ENCODE assay signal across 8 cellular contexts in genomic region chr12:8696402-8697100, GRCh38. TPM values are rescaled to one million over a fixed set of nuclear protein-coding genes. Genes with fewer than 3 reads are reported as not detected.
DNase-seq lines count a peak whose midpoint lies in the region; ATAC-seq and TF ChIP-seq lines count a peak whose summit lies in the region.

No MANE protein-coding gene starts in this region.

- H3K27me3 ChIP-seq in A673 (replicated peaks; ENCODE audit: insufficient read depth, low read depth, low read length, poor library complexity) (no peaks in the 10 kb centered on the region), HUES64 (ENCODE audit: insufficient read depth, low read length) (no peaks in the 10 kb centered on the region), mucosa of stomach (ENCODE audit: control insufficient read depth, insufficient read depth, low read length) (no peaks in the 10 kb centered on the region)

- intact Hi-C loops in A673 (cut with micrococcal nuclease; ENCODE audit: unreplicated experiment): no loop called here

- POLR2A ChIA-PET in A673 (lab: Charles Lee; ENCODE audit: low non-redundant PET): no interaction called here

- H3K27ac ChIP-seq in A673 (ENCODE audit: low read depth, low read length, poor library complexity, severe bottlenecking) (peak overlapping the region; percentile 67), HUES64 (ENCODE audit: low read depth, low read length) (peak overlapping the region; percentile 79; the same call in 1 of the 2 replicates), caudate nucleus (ENCODE audit: low read depth, low read length) (peak overlapping the region; percentile 82)

- H3K9me3 ChIP-seq in A673 (ENCODE audit: low read depth, low read length, poor library complexity, severe bottlenecking) (no peaks in the 10 kb centered on the region), HUES64 (ENCODE audit: insufficient read depth, low read depth, low read length) (no peaks in the 10 kb centered on the region), mucosa of stomach (ENCODE audit: control insufficient read depth, low read length) (no peaks in the 10 kb centered on the region)

- H3K36me3 ChIP-seq in A673 (ENCODE audit: insufficient read depth, low read length, poor library complexity, severe bottlenecking) (peaks cover 5% of the 10 kb centered on the region), HUES64 (ENCODE audit: insufficient read depth, low read length) (peaks cover 15% of the 10 kb centered on the region), mucosa of stomach (ENCODE audit: control insufficient read depth, insufficient read depth, low read length) (no peaks in the 10 kb centered on the region)

- no peak for TF ChIP-seq CTCF in A673 (conservative IDR thresholded peaks at IDR 0.05; ENCODE audit: low read depth, low read length)

- no peak for DNase-seq in A673 (ENCODE audit: low spot score)
- no peak for DNase-seq in caudate nucleus (lab: John Stamatoyannopoulos, UW)
- no peak for DNase-seq in activated CD4-positive, CD25-positive, alpha-beta regulatory T cell (lab: John Stamatoyannopoulos, UW)
- DNase-seq in inferior parietal cortex (ENCODE audit: extremely low spot score): no peak

- BruUV-seq in A673 (replicated peaks; lab: Mats Ljungman, UMichigan): no TSS peak

- H3K9ac ChIP-seq in HUES64 (ENCODE audit: low read depth, low read length): peak overlapping the region; percentile 95
- H3K9ac ChIP-seq in mucosa of stomach (ENCODE audit: low read length): peak overlapping the region; percentile 56

- ATAC-seq in HG02642 (IDR thresholded peaks at IDR 0.05; ENCODE audit: poor library complexity, unreplicated experiment): no peak
- no peak for ATAC-seq in HG03565 (IDR thresholded peaks at IDR 0.05; ENCODE audit: unreplicated experiment)

- H3K4me3 ChIP-seq in A673 (ENCODE audit: low read depth, low read length, poor library complexity, severe bottlenecking) (peak overlapping the region; percentile 92), HUES64 (ENCODE audit: low read length) (peak overlapping the region; percentile 96), mucosa of stomach (ENCODE audit: low read length) (no peak overlapping the region)

- H3K4me1 ChIP-seq in A673 (ENCODE audit: insufficient read depth, low read length, poor library complexity, severe bottlenecking) (peaks cover 37% of the 10 kb centered on the region), HUES64 (ENCODE audit: insufficient read depth, low read length) (peaks cover 45% of the 10 kb centered on the region), mucosa of stomach (ENCODE audit: control insufficient read depth, insufficient read depth, low read length) (no peaks in the 10 kb centered on the region)

- CTCF ChIA-PET in A673 (lab: Charles Lee): no interaction called here

- 51% methylated on average over 6 of the region's 7 CpGs for WGBS in HUES64

RNA-seq across cellular contexts. Expression of gene RIMKLB, which starts 1.2 kb away (rescaled TPM):
- total RNA-seq in A673 (2021): 21.9 and 27.2 TPM in 2 replicates
- 45.0 TPM for polyA plus RNA-seq in HUES64 (2013, experiment 1 of 2)
- 47.2 TPM for polyA plus RNA-seq in HUES64 (2013, experiment 2 of 2)

RNA-seq across cellular contexts. Expression of gene MFAP5, which starts 33.9 kb away (rescaled TPM):
- 0.52 and 1.7 TPM in 2 replicates for total RNA-seq in A673 (2021)
- polyA plus RNA-seq in HUES64 (2013, experiment 1 of 2): 0.85 TPM
- 1.1 TPM for polyA plus RNA-seq in HUES64 (2013, experiment 2 of 2)
